8 cellular contexts compared by ENCODE assay signal in genomic region chr3:120095226-120096165, GRCh38. TPM values are rescaled to one million over a fixed set of nuclear protein-coding genes. Genes with fewer than 3 reads are reported as not detected.
A peak's percentile ranks its signal among the peaks of the same experiment; 100 is the strongest.
DNase-seq lines count a peak whose midpoint lies in the region; FAIRE-seq and TF ChIP-seq lines count a peak whose summit lies in the region.

No MANE protein-coding gene starts in this region.

- peaks cover 44% of the 10 kb centered on the region for H3K79me2 ChIP-seq in endothelial cell of umbilical vein (ENCODE audit: control insufficient read depth, insufficient read depth, low read length)

- no peaks in the 10 kb centered on the region for H3K9me1 ChIP-seq in endothelial cell of umbilical vein (replicated peaks; ENCODE audit: control insufficient read depth, extremely low read depth, insufficient read depth, low read length)

- dilution Hi-C loops in endothelial cell of umbilical vein (cut with MboI; ENCODE audit: extremely low pct_ligation_motif_present, low sequenced_read_pairs), result no loop called here

- no peak for TF ChIP-seq CTCF in Caco-2 (IDR thresholded peaks at IDR 0.05; ENCODE audit: insufficient read depth in 1 of 2, low read depth in 1 of 2, low read length in 1 of 2, severe bottlenecking in 1 of 2, unreplicated experiment in 1 of 2)
- TF ChIP-seq CTCF in GM20000 (IDR thresholded peaks at IDR 0.05; ENCODE audit: extremely low read depth, missing control alignments), result no peak
- no peak for TF ChIP-seq CTCF in endothelial cell of umbilical vein (IDR thresholded peaks at IDR 0.05; ENCODE audit: extremely low read depth in 1 of 2, insufficient read depth in 1 of 2, low read depth in 1 of 2, low read length in 2 of 2)

- H3K9ac ChIP-seq in NT2/D1 (ENCODE audit: insufficient read length, low read depth) (peak overlapping the region; percentile 99), endothelial cell of umbilical vein (replicated peaks; ENCODE audit: extremely low read depth, insufficient read depth, low read length) (peak overlapping the region; percentile 100)

- H3K27me3 ChIP-seq in Caco-2 (replicated peaks; ENCODE audit: control insufficient read depth, insufficient read depth, low read length) (no peaks in the 10 kb centered on the region), NT2/D1 (ENCODE audit: insufficient read depth, insufficient read length) (no peaks in the 10 kb centered on the region), endothelial cell of umbilical vein (ENCODE audit: control insufficient read depth in 2 of 2, insufficient read depth in 2 of 2, low read length in 2 of 2) (no peaks in the 10 kb centered on the region)

- H3K4me2 ChIP-seq in endothelial cell of umbilical vein (ENCODE audit: insufficient read depth, low read length), result peak overlapping the region; percentile 90

- intact Hi-C loops in Caco-2 (cut with micrococcal nuclease; ENCODE audit: unreplicated experiment), result loop anchor here (1.0 to 10.0 kb wide), 4 partner anchors 49 to 281 kb away; no protein-coding TSS in a partner anchor
- intact Hi-C loops in endothelial cell of umbilical vein (cut with micrococcal nuclease), result loop anchor here (1.0 to 2.0 kb wide), 8 partner anchors 57 to 627 kb away; partner anchors contain the start of genes LRRC58 and POGLUT1

- H3K9me3 ChIP-seq in Caco-2 (no peaks in the 10 kb centered on the region), NT2/D1 (ENCODE audit: insufficient read depth, low read length) (no peaks in the 10 kb centered on the region), endothelial cell of umbilical vein (replicated peaks; ENCODE audit: control insufficient read depth, insufficient read depth, low read length) (no peaks in the 10 kb centered on the region)

- DNase-seq in Caco-2, result peak; percentile 91 to 92
- DNase-seq in GM20000 (ENCODE audit: low spot score), result peak; percentile 77
- peak; percentile 81 for DNase-seq in HS-27A (ENCODE audit: low read depth)
- DNase-seq in NT2/D1 (ENCODE audit: low read depth, low spot score), result peak; percentile 87
- DNase-seq in activated CD8-positive, alpha-beta memory T cell treated with anti-CD3 and anti-CD28 coated beads, Interleukin-2, amount 50 U/mL, for 4 hours, result peak; percentile 78
- DNase-seq in endothelial cell of umbilical vein (ENCODE audit: low read depth, low spot score), result peak; percentile 92
- peak; percentile 71 for DNase-seq in midbrain (lab: John Stamatoyannopoulos, UW)
- DNase-seq in stimulated activated CD8-positive, alpha-beta memory T cell treated with anti-CD3 and anti-CD28 coated beads, Interleukin-15, amount 100 ng/mL, for 48 hours (ENCODE audit: low read depth in 2 of 2), result peak; percentile 84 to 85

- no peak overlapping the region for H3K4me3 Mint-ChIP-seq in Caco-2 (ENCODE audit: unreplicated experiment)

- H3K36me3 ChIP-seq in Caco-2 (ENCODE audit: control insufficient read depth, insufficient read depth, low read length), result 0 out of 2 replicates have a peak, but pooled peaks cover 1% of the 10 kb centered on the region
- peaks cover 30% of the 10 kb centered on the region for H3K36me3 ChIP-seq in NT2/D1 (ENCODE audit: insufficient read depth, insufficient read length, low read length)
- H3K36me3 ChIP-seq in endothelial cell of umbilical vein (ENCODE audit: control insufficient read depth in 2 of 2, extremely low read depth in 1 of 2, insufficient read depth in 2 of 2, low read length in 2 of 2), result no peaks in the 10 kb centered on the region

- H3K36me3 Mint-ChIP-seq in Caco-2 (ENCODE audit: insufficient read depth, unreplicated experiment), result peaks cover 42% of the 10 kb centered on the region

- H3K4me3 ChIP-seq in Caco-2 (ENCODE audit: low read depth, low read length), result peak overlapping the region; percentile 91
- H3K4me3 ChIP-seq in NT2/D1 (ENCODE audit: insufficient read length, low read depth), result peak overlapping the region; percentile 95
- peak overlapping the region; percentile 35 to 96 (median 78) for H3K4me3 ChIP-seq in endothelial cell of umbilical vein (replicated peaks in 1 of 3; ENCODE audit: insufficient read depth in 1 of 3, low read depth in 1 of 3, low read length in 3 of 3)

- H2AFZ ChIP-seq in endothelial cell of umbilical vein (ENCODE audit: low read depth, low read length), result peak overlapping the region; percentile 5

- no TSS peak for BruUV-seq in Caco-2 (replicated peaks; lab: Mats Ljungman, UMichigan)
- BruUV-seq in endothelial cell of umbilical vein (replicated peaks; lab: Mats Ljungman, UMichigan), result TSS peak; percentile 25

- H3K4me1 ChIP-seq in Caco-2 (peaks cover 26% of the 10 kb centered on the region), NT2/D1 (ENCODE audit: insufficient read depth, insufficient read length) (no peaks in the 10 kb centered on the region), endothelial cell of umbilical vein (ENCODE audit: control insufficient read depth, extremely low read depth, insufficient read depth, low read length) (peaks cover 21% of the 10 kb centered on the region)

- H3K27ac Mint-ChIP-seq in Caco-2 (ENCODE audit: unreplicated experiment), result no peak overlapping the region

- peak; percentile 84 for FAIRE-seq in endothelial cell of umbilical vein (lab: Jason Lieb, UNC)

- POLR2A ChIA-PET in Caco-2 (lab: Charles Lee) (interaction anchor here (0.5 to 3.2 kb wide), 32 partner anchors 16 to 1661 kb away, joined by 3 to 58 read pairs (median 4); partner anchors contain the start of genes COX17, LRRC58 and NDUFB4), endothelial cell of umbilical vein (lab: Charles Lee) (interaction anchor here (0.5 to 3.3 kb wide), 19 partner anchors 17 to 854 kb away, joined by 3 to 37 read pairs (median 4); no protein-coding TSS in a partner anchor)

- no peaks in the 10 kb centered on the region for H3K27me3 Mint-ChIP-seq in Caco-2 (ENCODE audit: insufficient read depth, unreplicated experiment)

- no peaks in the 10 kb centered on the region for H3K9me3 Mint-ChIP-seq in Caco-2 (ENCODE audit: unreplicated experiment)

- CTCF ChIA-PET in Caco-2 (lab: Charles Lee), result interaction anchor here (0.5 to 1.4 kb wide), 4 partner anchors 14 to 64 kb away, joined by 3 to 9 read pairs (median 4); no protein-coding TSS in a partner anchor
- CTCF ChIA-PET in endothelial cell of umbilical vein (lab: Charles Lee), result interaction anchor here (0.6 to 1.7 kb wide), 12 partner anchors 15 to 463 kb away, joined by 3 to 16 read pairs (median 4); no protein-coding TSS in a partner anchor

- peak overlapping the region; percentile 99 for H3K27ac ChIP-seq in endothelial cell of umbilical vein (ENCODE audit: insufficient read depth, low read depth, low read length)

- H3K4me1 Mint-ChIP-seq in Caco-2 (ENCODE audit: low read depth, unreplicated experiment), result peaks cover 17% of the 10 kb centered on the region

- TF ChIP-seq POLR2A in endothelial cell of umbilical vein (IDR thresholded peaks at IDR 0.05; ENCODE audit: low read depth, low read length), result peak; percentile 97

- peaks cover 13% of the 10 kb centered on the region for H4K20me1 ChIP-seq in endothelial cell of umbilical vein (replicated peaks; ENCODE audit: control insufficient read depth, extremely low read depth, insufficient read depth, low read length)

TF ChIP-seq in endothelial cell of umbilical vein, 7 proteins besides CTCF, POLR2A, EP300 and RAD21:
- TF ChIP-seq FOS (IDR thresholded peaks at IDR 0.05; ENCODE audit: borderline replicate concordance, insufficient read depth, low read length), result peak; percentile 68
- no peak for TF ChIP-seq MAX (IDR thresholded peaks at IDR 0.05; ENCODE audit: insufficient read depth, insufficient read length)
- no peak for TF ChIP-seq GATA2 (IDR thresholded peaks at IDR 0.05; ENCODE audit: insufficient read depth, insufficient read length, low read depth, low read length)
- TF ChIP-seq POLR2AphosphoS5 (IDR thresholded peaks at IDR 0.05; ENCODE audit: insufficient read depth, low read depth, low read length), result peak; percentile 76
- TF ChIP-seq JUN (IDR thresholded peaks at IDR 0.05; ENCODE audit: borderline replicate concordance, insufficient read depth, insufficient read length, low read depth), result peak; percentile 79
TF ChIP-seq in endothelial cell of umbilical vein: peak in this region for 3.

RNA-seq across cellular contexts. Expression of gene GSK3B, which starts 1.2 kb away (rescaled TPM):
- total RNA-seq in Caco-2 (2022) (55.2 and 56.4 TPM in 2 replicates), endothelial cell of umbilical vein (50.1 and 52.0 TPM in 2 replicates)
- 19.2 and 22.1 TPM in 2 replicates for polyA plus RNA-seq in endothelial cell of umbilical vein
- polyA plus RNA-seq in endothelial cell of umbilical vein (2011; cell fraction: cytosol; rRNA removed), result 20.8 and 21.9 TPM in 2 replicates
- 21.7 and 25.9 TPM in 2 replicates for polyA plus RNA-seq in endothelial cell of umbilical vein (2011; cell fraction: nucleus; rRNA removed)
- polyA plus RNA-seq in endothelial cell of umbilical vein (2012), result 24.3 and 30.9 TPM in 2 replicates
- polyA minus RNA-seq in endothelial cell of umbilical vein, result 73.4 and 78.2 TPM in 2 replicates
- polyA minus RNA-seq in endothelial cell of umbilical vein (2011; cell fraction: cytosol; rRNA and poly(A)+ RNA removed), result 54.5 TPM
- polyA minus RNA-seq in endothelial cell of umbilical vein (2011; cell fraction: nucleus; rRNA and poly(A)+ RNA removed), result 82.8 and 112 TPM in 2 replicates

Comparison
In these comparisons a context has a peak if more than half of its experiments do, and no peak if none do; other contexts are left out.
1. Peak in every context shown above with its lines: DNase-seq, H3K4me3 ChIP-seq and H3K27ac ChIP-seq.